ENCODE assay signal across 8 cellular contexts in the genomic region with DNA sequence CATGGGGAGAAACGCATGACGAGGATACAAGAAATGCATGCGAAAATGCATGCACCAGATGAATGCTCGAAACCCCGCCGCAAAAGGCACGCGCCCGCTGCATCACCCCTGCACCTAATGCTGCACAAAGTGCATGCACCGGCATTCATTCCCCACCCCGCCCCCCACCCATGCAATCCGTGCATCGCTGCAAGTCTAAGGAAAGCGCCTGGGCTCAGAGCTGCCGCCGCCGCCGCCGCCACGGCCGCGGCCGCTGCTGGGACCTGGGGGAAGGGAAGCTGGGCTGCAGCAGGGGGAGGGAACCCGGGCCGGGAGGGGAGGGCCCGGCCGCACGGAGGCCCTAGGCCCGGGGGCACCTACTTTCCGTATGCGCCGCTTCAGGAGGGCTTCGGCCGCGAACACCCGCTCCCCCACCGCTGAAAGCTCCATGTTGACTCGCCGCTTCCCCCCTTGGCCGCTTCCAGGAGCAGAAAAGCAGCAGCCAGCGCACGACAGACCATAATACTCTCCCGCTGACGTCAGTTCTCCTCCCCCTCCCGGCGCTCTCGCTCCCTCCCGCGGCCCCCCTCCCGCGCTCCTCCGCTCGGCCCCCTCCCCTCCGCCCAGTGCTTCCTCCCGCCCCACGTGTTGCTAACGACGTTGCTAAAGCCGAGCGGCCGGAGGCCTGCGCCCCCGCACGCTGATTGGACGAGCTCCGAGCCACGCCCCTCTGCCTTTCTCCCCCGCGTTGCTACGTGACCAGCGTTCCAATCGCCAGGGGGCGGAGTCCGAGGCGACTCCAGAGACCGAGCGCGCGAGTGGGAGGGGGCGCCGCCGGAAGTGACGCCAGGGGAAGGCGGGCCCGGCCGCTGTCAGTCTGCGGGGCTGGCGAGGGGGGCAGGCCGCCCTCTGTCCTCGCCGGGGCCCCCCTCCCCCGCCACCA. TPM values are rescaled to one million over a fixed set of nuclear protein-coding genes. Genes with fewer than 3 reads are reported as not detected.
A peak's percentile ranks its signal among the peaks of the same experiment; 100 is the strongest.
DNase-seq lines count a peak whose midpoint lies in the region; ATAC-seq and TF ChIP-seq lines count a peak whose summit lies in the region.

TSS of gene CBX8 (minus strand) at position 508 of the 922 bp plus-strand sequence. CDS start at position 429, 79 bp downstream.

- H3K27ac Mint-ChIP-seq in effector memory CD8-positive, alpha-beta T cell, result peak within 1 kb of the TSS; percentile 65 to 89
- H3K27ac Mint-ChIP-seq in memory B cell, result peak within 1 kb of the TSS; percentile 78

- no peak for TF ChIP-seq CTCF in GM20000 (IDR thresholded peaks at IDR 0.05; ENCODE audit: extremely low read depth, missing control alignments)

- H3K4me1 Mint-ChIP-seq in effector memory CD8-positive, alpha-beta T cell (ENCODE audit: low read depth in 2 of 2), result peaks cover 18 to 25% of the 10 kb centered on the region in 2 donors
- peaks cover 19% of the 10 kb centered on the region for H3K4me1 Mint-ChIP-seq in memory B cell

- peak; percentile 88 for ATAC-seq in effector memory CD8-positive, alpha-beta T cell (replicated peaks)
- peak; percentile 88 for ATAC-seq in memory B cell (ENCODE audit: low read depth)

- H3K9me3 Mint-ChIP-seq in effector memory CD8-positive, alpha-beta T cell, result no peaks in the 10 kb centered on the region
- peaks cover 2% of the 10 kb centered on the region for H3K9me3 Mint-ChIP-seq in memory B cell

- peaks cover 32% of the 10 kb centered on the region for H3K36me3 Mint-ChIP-seq in effector memory CD8-positive, alpha-beta T cell (ENCODE audit: insufficient read depth)
- peaks cover 7% of the 10 kb centered on the region for H3K36me3 Mint-ChIP-seq in memory B cell

- H3K4me3 Mint-ChIP-seq in effector memory CD8-positive, alpha-beta T cell, result peak within 1 kb of the TSS; percentile 74 to 87
- H3K4me3 Mint-ChIP-seq in memory B cell, result peak within 1 kb of the TSS; percentile 84

- DNase-seq in CMK (ENCODE audit: low read depth) (peak; percentile 99), GM20000 (ENCODE audit: low spot score) (peak; percentile 100), HT-29 (ENCODE audit: low spot score) (peak; percentile 99), memory B cell (ENCODE audit: low spot score in 2 of 2) (peak; percentile 96 to 97)
- peak; percentile 99 for DNase-seq in NK-92 treated with Interleukin-12 subunit alpha and Interleukin-12 subunit beta, amount 100 ng/mL, for 24 hours (lab: John Stamatoyannopoulos, UW)
- peak; percentile 98 to 99 for DNase-seq in activated CD8-positive, alpha-beta memory T cell treated with anti-CD3 and anti-CD28 coated beads for 4 hours (ENCODE audit: low read depth in 2 of 2)
- peak; percentile 97 to 98 (median 97) for DNase-seq in effector memory CD8-positive, alpha-beta T cell
- peak; percentile 99 for DNase-seq in stimulated activated CD8-positive, alpha-beta memory T cell treated with anti-CD3 and anti-CD28 coated beads, Interleukin-12 subunit alpha, Interleukin-12 subunit beta, amount 100 ng/mL, for 1 hour (ENCODE audit: low read depth)

- peaks cover 38 to 43% of the 10 kb centered on the region in 2 donors for H3K27me3 Mint-ChIP-seq in effector memory CD8-positive, alpha-beta T cell
- H3K27me3 Mint-ChIP-seq in memory B cell, result peaks cover 15% of the 10 kb centered on the region

RNA-seq across cellular contexts. Expression of gene CBX8, which starts in this region (rescaled TPM):
- 14.4 and 14.9 TPM in 2 replicates for total RNA-seq in HT-29 (2014; rRNA removed; shearing (Covaris generic))

Comparison
In these comparisons a context has a peak if more than half of its experiments do, and no peak if none do; other contexts are left out.
1. Peak in every context shown above with its lines: DNase-seq and ATAC-seq.